Comparison of ENCODE assay signal across 2 cellular contexts in the genomic region with DNA sequence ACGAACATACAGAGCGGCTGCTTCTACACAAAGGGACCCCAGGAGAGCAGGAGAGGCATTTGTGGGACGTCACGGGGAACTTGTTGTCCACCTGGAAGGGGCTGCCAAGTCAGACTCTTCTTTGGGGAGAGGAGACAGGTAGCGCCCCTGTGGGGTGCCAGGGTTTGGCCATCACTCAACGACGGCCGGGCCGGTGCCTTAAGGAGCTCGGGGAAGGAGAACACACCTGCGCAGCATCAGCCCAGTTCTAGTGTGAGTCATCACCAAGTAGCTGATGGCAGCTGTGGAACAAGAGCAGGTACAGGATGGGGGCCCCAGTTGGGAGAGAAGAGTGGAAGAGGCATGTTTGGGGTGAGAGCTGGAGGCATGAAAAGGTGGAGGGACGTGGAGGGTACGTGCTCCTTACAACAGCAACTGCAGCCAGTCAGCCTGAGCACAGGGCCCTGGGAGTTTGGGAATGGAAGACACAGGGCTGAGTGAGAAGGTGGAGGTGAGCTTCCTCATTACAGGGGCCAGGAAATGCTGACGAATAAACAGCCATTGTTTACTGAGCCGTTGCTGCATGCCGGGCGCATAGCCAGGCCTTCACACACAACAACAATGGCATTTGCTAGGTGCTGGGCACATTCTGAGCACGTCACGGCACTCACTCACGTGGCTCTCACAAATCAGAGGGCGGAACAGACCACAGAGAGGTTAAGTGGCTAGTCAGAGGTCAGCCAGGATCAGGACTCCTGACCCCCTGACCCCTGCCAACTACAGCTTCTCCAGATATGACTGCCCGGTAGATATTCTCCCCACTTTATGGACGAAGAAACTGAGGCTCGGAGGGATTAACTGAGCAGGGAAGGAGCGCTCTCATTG.
A peak's percentile ranks its signal among the peaks of the same experiment; 100 is the strongest.
TF ChIP-seq lines count a peak whose summit lies in the region.

No MANE protein-coding gene starts in this region.

TF ChIP-seq in A549, 52 proteins besides CTCF, POLR2A, EP300 and RAD21 (continued from another document):
- peak; percentile 41; the same call in 1 of the 2 replicates for TF ChIP-seq USF2 (IDR thresholded peaks at IDR 0.05)
- no peak for TF ChIP-seq HES2 (IDR thresholded peaks at IDR 0.05)
- no peak for TF ChIP-seq RNF2 (IDR thresholded peaks at IDR 0.05; ENCODE audit: borderline replicate concordance, low read depth)
- TF ChIP-seq FOSL2 (IDR thresholded peaks at IDR 0.05) = no peak
- TF ChIP-seq FOSL2 (CRISPR knock-in tag; IDR thresholded peaks at IDR 0.05) = peak; percentile 30
- no peak for TF ChIP-seq ZNF302 (CRISPR knock-in tag; IDR thresholded peaks at IDR 0.05)
- TF ChIP-seq GATA3 (IDR thresholded peaks at IDR 0.05; ENCODE audit: borderline replicate concordance) = peak; percentile 76; the same call in 1 of the 2 replicates
- 0 out of 2 replicates have a peak, but pooled peaks have one; percentile 49 for TF ChIP-seq MYC (IDR thresholded peaks at IDR 0.05; ENCODE audit: borderline replicate concordance, low read length)
- TF ChIP-seq CEBPB (IDR thresholded peaks at IDR 0.05) = 0 out of 4 replicates have a peak, but pooled peaks of 1 of the 2 experiments have one; percentile 20
- 0 out of 2 replicates have a peak, but pooled peaks have one; percentile 47 for TF ChIP-seq FOSB (CRISPR knock-in tag; IDR thresholded peaks at IDR 0.05)
- no peak for TF ChIP-seq NFE2L2 (conservative IDR thresholded peaks at IDR 0.05; ENCODE audit: low read length)
- TF ChIP-seq ZFP36 (IDR thresholded peaks at IDR 0.05; ENCODE audit: borderline replicate concordance, partially characterized antibody) = no peak

TF ChIP-seq in K562, 482 proteins besides CTCF, POLR2A, EP300 and RAD21 (continued from another document):
- TF ChIP-seq, protein P1, sequence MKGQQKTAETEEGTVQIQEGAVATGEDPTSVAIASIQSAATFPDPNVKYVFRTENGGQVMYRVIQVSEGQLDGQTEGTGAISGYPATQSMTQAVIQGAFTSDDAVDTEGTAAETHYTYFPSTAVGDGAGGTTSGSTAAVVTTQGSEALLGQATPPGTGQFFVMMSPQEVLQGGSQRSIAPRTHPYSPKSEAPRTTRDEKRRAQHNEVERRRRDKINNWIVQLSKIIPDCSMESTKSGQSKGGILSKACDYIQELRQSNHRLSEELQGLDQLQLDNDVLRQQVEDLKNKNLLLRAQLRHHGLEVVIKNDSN (CRISPR knock-in tag; IDR thresholded peaks at IDR 0.05) = 0 out of 2 replicates have a peak, but pooled peaks have one; percentile 11
- no peak for TF ChIP-seq ZNF551 (CRISPR knock-in tag; IDR thresholded peaks at IDR 0.05)
TF ChIP-seq in K562: peak in this region for 3.
